ENCODE assay signal across 21 cellular contexts in the genomic region with DNA sequence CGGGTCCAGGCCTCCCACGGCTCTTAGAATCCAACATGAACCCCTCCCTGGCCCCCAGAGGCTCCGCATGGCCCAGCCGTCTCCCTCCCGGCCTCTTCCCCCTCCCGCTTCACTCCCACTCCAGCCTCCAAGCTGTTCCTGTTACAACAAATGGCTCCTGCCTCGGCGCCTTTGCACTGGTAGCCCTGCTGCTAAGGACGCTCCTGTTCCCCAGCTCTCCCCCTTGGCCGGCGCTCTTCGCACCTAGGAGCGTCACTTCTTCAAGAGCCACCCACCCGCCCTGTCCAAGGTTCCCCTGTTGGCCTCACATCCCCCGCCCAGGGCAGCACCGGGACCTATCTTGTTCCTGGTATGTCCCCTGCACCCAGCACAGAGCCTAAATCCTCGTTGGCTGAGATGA. TPM values are rescaled to one million over a fixed set of nuclear protein-coding genes. Genes with fewer than 3 reads are reported as not detected.
DNase-seq lines count a peak whose midpoint lies in the region; TF ChIP-seq lines count a peak whose summit lies in the region.
"Had no signal": no experiment of that assay in that cellular context is flagged by ENCODE, and none has a peak within 500 bp of the region (broad histone marks: within the 10 kb centered on the region; RNA-seq: fewer than 3 reads in every experiment).

No MANE protein-coding gene starts in this region.

- no peak overlapping the region for H4K5ac ChIP-seq in H9 (ENCODE audit: insufficient read length, low read depth, low read length)

- no peak overlapping the region for H4K8ac ChIP-seq in H9 (replicated peaks; ENCODE audit: insufficient read length, low read depth, low read length)

- H3K23me2 ChIP-seq in H9 (ENCODE audit: insufficient read length, low read depth, low read length, poor library complexity, severe bottlenecking), result peaks cover 7% of the 10 kb centered on the region

- H3K36me3 Mint-ChIP-seq in H9 (ENCODE audit: insufficient read depth in 1 of 3, low read depth in 3 of 3), result peaks cover 6 to 33% (median 27%) of the 10 kb centered on the region in 3 experiments; a peak in 6 of 7 replicates
- H3K36me3 Mint-ChIP-seq in osteocyte (ENCODE audit: unreplicated experiment), result no peaks in the 10 kb centered on the region

- no peak overlapping the region for H2BK120ac ChIP-seq in H9 (ENCODE audit: low read depth, low read length, poor library complexity, severe bottlenecking)

- H3K79me2 ChIP-seq in H9 (ENCODE audit: insufficient read depth, low read length), result no peaks in the 10 kb centered on the region

- no peak overlapping the region for H2BK5ac ChIP-seq in H9 (ENCODE audit: insufficient read length, low read length)

- peak overlapping the region in 1 of 2 experiments; percentile 66; a peak in 3 of 5 replicates for H3K4me3 Mint-ChIP-seq in H9
- no peak overlapping the region for H3K4me3 Mint-ChIP-seq in osteocyte (ENCODE audit: unreplicated experiment)
- H3K4me3 Mint-ChIP-seq: B cell, CD14-positive monocyte, HFFc6 had no signal

- peaks cover 2% of the 10 kb centered on the region for H4K20me1 ChIP-seq in H9 (ENCODE audit: control insufficient read depth, insufficient read depth, insufficient read length)

- no peaks in the 10 kb centered on the region for H3K9me3 ChIP-seq in H9 (ENCODE audit: control insufficient read depth, low read depth, low read length)
- H3K9me3 ChIP-seq in iPS-15b (ENCODE audit: control insufficient read depth, insufficient read depth, low read length), result no peaks in the 10 kb centered on the region

- H3K23ac ChIP-seq in H9 (ENCODE audit: insufficient read length, low read depth, low read length), result no peak overlapping the region

- H3K79me1 ChIP-seq in H9 (ENCODE audit: insufficient read depth, low read depth, low read length, poor library complexity, severe bottlenecking), result no peaks in the 10 kb centered on the region

- H3K18ac ChIP-seq in H9 (ENCODE audit: insufficient read length, low read depth, low read length), result no peak overlapping the region

- H3K4me1 ChIP-seq in H9 (ENCODE audit: insufficient read depth, low read length) (no peaks in the 10 kb centered on the region), iPS-15b (ENCODE audit: control insufficient read depth, insufficient read depth, low read length) (peaks cover 6% of the 10 kb centered on the region)

- H2BK12ac ChIP-seq in H9 (ENCODE audit: insufficient read length, low read depth, low read length), result no peak overlapping the region

- H2BK20ac ChIP-seq in H9 (ENCODE audit: low read depth, low read length, poor library complexity, severe bottlenecking), result no peak overlapping the region

- peak overlapping the region; percentile 68 for H3K4me3 ChIP-seq in iPS-15b (ENCODE audit: low read depth, low read length)
- H3K4me3 ChIP-seq: GM12878 had no signal

- no peak overlapping the region for H3K56ac ChIP-seq in H9 (ENCODE audit: insufficient read length, low read depth, low read length)

- no peak overlapping the region for H4K91ac ChIP-seq in H9 (ENCODE audit: insufficient read length, low read depth, low read length)

- H2AK5ac ChIP-seq in H9 (ENCODE audit: insufficient read length, low read length), result no peak overlapping the region

- H3K9me3 Mint-ChIP-seq in H9 (no peaks in the 10 kb centered on the region; a peak in 1 of 5 replicates), osteocyte (ENCODE audit: unreplicated experiment) (no peaks in the 10 kb centered on the region)
- H3K9me3 Mint-ChIP-seq: HFFc6 had no signal

- H3K27ac ChIP-seq in 22Rv1 (peak overlapping the region; percentile 81), H9 (ENCODE audit: insufficient read length, low read depth, low read length) (no peak overlapping the region), angular gyrus (ENCODE audit: low read depth, low read length) (peak overlapping the region; percentile 55)
- H3K27ac ChIP-seq: KMS-11 had no signal

- H3K4me1 Mint-ChIP-seq in H9 (peaks cover 2 to 17% of the 10 kb centered on the region in 2 experiments), osteocyte (ENCODE audit: unreplicated experiment) (peaks cover 5% of the 10 kb centered on the region)

- H3K9ac ChIP-seq in H9 (ENCODE audit: extremely low read depth, insufficient read length, low read length), result no peak overlapping the region
- H3K9ac ChIP-seq in iPS-15b (ENCODE audit: low read depth, low read length), result peak overlapping the region; percentile 60
- H3K9ac ChIP-seq: KMS-11 had no signal

- H3T11ph ChIP-seq in H9 (ENCODE audit: low read length), result no peak overlapping the region

- no peak overlapping the region for H2AFZ ChIP-seq in H9 (ENCODE audit: low read length)

- H3K27me3 ChIP-seq in H9 (ENCODE audit: insufficient read depth, low read length) (no peaks in the 10 kb centered on the region), iPS-15b (ENCODE audit: control insufficient read depth, insufficient read depth, low read length) (no peaks in the 10 kb centered on the region)

- H3K27ac Mint-ChIP-seq in H9, result peak overlapping the region in 1 of 3 experiments; percentile 44; a peak in 1 of 7 replicates
- H3K27ac Mint-ChIP-seq in osteocyte (ENCODE audit: unreplicated experiment), result no peak overlapping the region
- H3K27ac Mint-ChIP-seq: B cell, HFFc6 had no signal

- H3K4me2 ChIP-seq in H9 (ENCODE audit: insufficient read depth, insufficient read length, low read length), result no peak overlapping the region
- H3K4me2 ChIP-seq: KMS-11 had no signal

- no CpG with 5 or more reads among the region's 17 CpGs for WGBS in H9 (ENCODE audit: extremely low coverage, insufficient read length, low lambda C conversion rate)

- no peak overlapping the region for H3K4ac ChIP-seq in H9 (ENCODE audit: low read depth, low read length)

- H3K27me3 Mint-ChIP-seq in H9 (ENCODE audit: low read depth) (no peaks in the 10 kb centered on the region), osteocyte (ENCODE audit: unreplicated experiment) (no peaks in the 10 kb centered on the region)
- H3K27me3 Mint-ChIP-seq: B cell had no signal

- peaks cover 3% of the 10 kb centered on the region for H3K36me3 ChIP-seq in iPS-15b (ENCODE audit: control insufficient read depth, insufficient read depth, low read length)

- H2BK15ac ChIP-seq in H9 (ENCODE audit: low read depth, low read length), result no peak overlapping the region

- TF ChIP-seq CTCF in 22Rv1 (IDR thresholded peaks at IDR 0.05) (no peak), H9 (conservative IDR thresholded peaks at IDR 0.05) (no peak), osteocyte (IDR thresholded peaks at IDR 0.05) (no peak), GM13976 (IDR thresholded peaks at IDR 0.05; ENCODE audit: borderline replicate concordance, control extremely low read depth, extremely low read depth, insufficient read depth, missing control alignments) (no peak)

- in situ Hi-C loops in GM13976 (cut with MboI; ENCODE audit: low sequenced_read_pairs, unreplicated experiment), result loop anchor here (25.0 kb wide), 1 partner anchor 120 kb away; no protein-coding TSS in a partner anchor

- no peak overlapping the region for H3K14ac ChIP-seq in H9 (ENCODE audit: insufficient read depth, low read length)

- DNase-seq in H9, result peak; percentile 52
- no peak for DNase-seq in midbrain (lab: John Stamatoyannopoulos, UW)
- no peak for DNase-seq in activated CD4-positive, alpha-beta T cell treated with anti-CD3 and anti-CD28 coated beads, Interleukin-2, amount 50 U/mL, for 1 hour
- DNase-seq in osteocyte (ENCODE audit: extremely low spot score, unreplicated experiment), result no peak
- no peak for DNase-seq in GM13976 (ENCODE audit: low spot score)
- DNase-seq: DMS79; HFFc6; NCI-H1092 treated with DMSO at 0.1 percent for 48 hours; NCI-H1436 treated with DMSO at 0.1 percent for 48 hours; NCI-H2029; NCI-H2227 treated with DMSO at 0.1 percent for 48 hours; NCI-H524; NCI-H774; NK-92 treated with Interleukin-12 subunit alpha and Interleukin-12 subunit beta, amount 100 ng/mL, for 24 hours had no signal

RNA-seq across cellular contexts. Expression of gene CCDC124, which starts 9.4 kb away (rescaled TPM):
- total RNA-seq in H9 (2021) (117 and 119 TPM in 2 replicates), osteocyte (81.9 and 84.9 TPM in 2 replicates)

RNA-seq across cellular contexts. Expression of gene KCNN1, which starts 24.7 kb away (rescaled TPM):
- total RNA-seq in H9 (2021) (8.4 and 9.2 TPM in 2 replicates), osteocyte (not detected in 2 replicates)
- total RNA-seq: B cell, HFFc6 had no signal
